8 cellular contexts compared by ENCODE assay signal in the genomic region with DNA sequence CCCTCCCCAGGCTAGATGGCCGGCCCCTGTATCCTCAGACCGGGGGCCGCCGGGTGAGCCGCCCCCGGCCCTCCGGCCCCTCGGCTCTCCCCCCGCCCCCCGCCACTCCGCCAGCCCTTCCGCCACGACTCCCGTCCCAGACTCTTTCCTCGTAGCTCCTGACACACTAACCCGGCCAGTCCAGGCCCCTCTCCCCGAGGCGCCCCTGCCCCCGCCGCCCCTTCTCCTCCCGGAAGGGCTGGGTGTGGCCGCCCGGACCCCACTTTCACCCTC.
DNase-seq lines count a peak whose midpoint lies in the region; ATAC-seq and TF ChIP-seq lines count a peak whose summit lies in the region.

No MANE protein-coding gene starts in this region.

- H3K9ac ChIP-seq in HUES6 (ENCODE audit: low read length) (peak overlapping the region; percentile 71), muscle layer of colon (ENCODE audit: low read length) (peak overlapping the region; percentile 86)

- no peaks in the 10 kb centered on the region for H3K27me3 Mint-ChIP-seq in central memory CD8-positive, alpha-beta T cell

- no peak for ATAC-seq in central memory CD8-positive, alpha-beta T cell (replicated peaks; ENCODE audit: extremely low read depth, poor library complexity, severe bottlenecking)
- ATAC-seq in HG03108 (IDR thresholded peaks at IDR 0.05; ENCODE audit: unreplicated experiment), result no peak

- H3K4me1 ChIP-seq in HUES6 (ENCODE audit: control insufficient read depth, insufficient read depth, low read length), result peaks cover 23% of the 10 kb centered on the region
- peaks cover 33% of the 10 kb centered on the region for H3K4me1 ChIP-seq in muscle layer of colon (ENCODE audit: insufficient read depth, low read length)

- peaks cover 38% of the 10 kb centered on the region for H3K4me1 Mint-ChIP-seq in central memory CD8-positive, alpha-beta T cell

- H3K4me3 ChIP-seq in HUES6 (ENCODE audit: low read depth, low read length), result peak overlapping the region; percentile 77
- H3K4me3 ChIP-seq in muscle layer of colon (ENCODE audit: low read depth in 1 of 2, low read length in 2 of 2), result peak overlapping the region; percentile 66 to 95

- TF ChIP-seq CTCF in 22Rv1 (IDR thresholded peaks at IDR 0.05), result no peak

- H3K27me3 ChIP-seq in HUES6 (ENCODE audit: control insufficient read depth, insufficient read depth, low read length) (no peaks in the 10 kb centered on the region), muscle layer of colon (ENCODE audit: control insufficient read depth in 1 of 2, insufficient read depth in 2 of 2, low read length in 2 of 2) (no peaks in the 10 kb centered on the region)

- H3K9me3 Mint-ChIP-seq in central memory CD8-positive, alpha-beta T cell, result no peaks in the 10 kb centered on the region

- H3K36me3 Mint-ChIP-seq in central memory CD8-positive, alpha-beta T cell (ENCODE audit: insufficient read depth), result peaks cover 19% of the 10 kb centered on the region

- peak overlapping the region; percentile 94 for H3K4me3 Mint-ChIP-seq in central memory CD8-positive, alpha-beta T cell

- H3K36me3 ChIP-seq in HUES6 (ENCODE audit: control insufficient read depth, insufficient read depth, low read length), result peaks cover 19% of the 10 kb centered on the region
- H3K36me3 ChIP-seq in muscle layer of colon (ENCODE audit: insufficient read depth, low read length), result peaks cover 20% of the 10 kb centered on the region

- peak overlapping the region; percentile 90 for H3K27ac Mint-ChIP-seq in central memory CD8-positive, alpha-beta T cell (ENCODE audit: low read depth)

- DNase-seq in central memory CD8-positive, alpha-beta T cell (ENCODE audit: low spot score in 2 of 2), result no peak
- DNase-seq in NCI-H1048 (lab: John Stamatoyannopoulos, UW) (no peak), DMS114 treated with DMSO at 0.1 percent for 48 hours (lab: John Stamatoyannopoulos, UW; ENCODE audit: unreplicated experiment) (no peak), anterior cingulate cortex (lab: John Stamatoyannopoulos, UW) (no peak)

- no peaks in the 10 kb centered on the region for H3K9me3 ChIP-seq in HUES6 (ENCODE audit: control insufficient read depth, insufficient read depth, low read depth, low read length)
- no peaks in the 10 kb centered on the region for H3K9me3 ChIP-seq in muscle layer of colon (ENCODE audit: low read length)

- H3K27ac ChIP-seq in 22Rv1, result peak overlapping the region; percentile 100
- H3K27ac ChIP-seq in HUES6 (ENCODE audit: low read depth, low read length), result peak overlapping the region; percentile 37; the same call in 1 of the 2 replicates
- peak overlapping the region; percentile 96 for H3K27ac ChIP-seq in muscle layer of colon (ENCODE audit: low read depth, low read length)

Comparison
In these comparisons a context has a peak if more than half of its experiments do, and no peak if none do; other contexts are left out.
1. H3K27ac ChIP-seq: peak in every context shown above with its lines; median percentile 100 in 22Rv1; 96 in muscle layer of colon; 37 in HUES6.